In the genomic region with DNA sequence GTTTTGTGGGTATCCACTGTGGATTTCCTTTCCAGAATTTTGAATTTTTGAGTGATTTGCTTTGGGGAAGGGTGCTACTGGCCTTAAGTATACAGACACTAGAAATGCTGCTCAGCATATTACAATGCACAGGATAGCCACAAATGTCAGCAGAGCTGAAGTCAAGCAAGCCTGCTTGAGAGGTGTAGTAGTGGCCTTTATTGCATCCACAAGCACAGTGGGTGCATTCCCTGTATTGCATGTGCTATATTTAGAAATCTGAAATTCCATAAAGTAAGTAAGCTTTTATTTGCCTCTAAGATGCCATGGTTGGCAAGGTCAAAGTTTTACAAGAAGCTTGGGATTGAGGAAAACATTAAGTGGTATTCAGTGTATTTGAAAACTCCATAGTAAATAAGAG, we compare ENCODE assay signal across 26 cellular contexts.
"Had no signal": no experiment of that assay in that cellular context is flagged by ENCODE, and none has a peak within 500 bp of the region (broad histone marks: within the 10 kb centered on the region; RNA-seq: fewer than 3 reads in every experiment).

No MANE protein-coding gene starts in this region.

- H3K36me3 ChIP-seq: stomach, suprapubic skin, thoracic aorta, thyroid gland, tibial artery, tibial nerve, transverse colon, upper lobe of left lung, upper lobe of right lung, uterus, vagina had no signal

- ATAC-seq: stimulated activated effector memory CD8-positive, alpha-beta T cell treated with anti-CD3 and anti-CD28 coated beads, Interleukin-12 subunit alpha, Interleukin-12 subunit beta, amount 100 ng/mL, for 72 hours; stimulated activated memory B cell treated with anti-CD40 and anti-IgM and Interleukin-4, amounts not matched to agents 10 μg/mL and 1 μg/mL and 100 μg/mL, for 72 hours; stimulated activated naive B cell treated with anti-CD40 and anti-IgM and Interleukin-4, amounts not matched to agents 10 μg/mL and 1 μg/mL and 100 μg/mL, for 72 hours; stimulated activated naive CD8-positive, alpha-beta T cell treated with anti-CD3 and anti-CD28 coated beads, Interleukin-15, amount 100 ng/mL, for 72 hours; stimulated activated naive CD8-positive, alpha-beta T cell treated with anti-CD3 and anti-CD28 coated beads, Interleukin-15, Interleukin-2, amounts not matched to agents 100 U/mL and 50 U/mL, for 24 hours; upper lobe of right lung had no signal

- DNase-seq: stimulated activated CD4-positive, alpha-beta T cell treated with anti-CD3 and anti-CD28 coated beads, Interleukin-2, amount 100 ng/mL, for 48 hours; stimulated activated CD4-positive, alpha-beta T cell treated with anti-CD3 and anti-CD28 coated beads, Interleukin-4, amount 100 ng/mL, for 1 hour; stimulated activated CD4-positive, alpha-beta T cell treated with anti-CD3 and anti-CD28 coated beads, Interleukin-4, amount 100 ng/mL, for 24 hours; stimulated activated CD4-positive, alpha-beta T cell treated with anti-CD3 and anti-CD28 coated beads, Interleukin-4, amount 100 ng/mL, for 4 hours; stimulated activated CD8-positive, alpha-beta memory T cell treated with anti-CD3 and anti-CD28 coated beads, Interleukin-4, amount 100 ng/mL, for 48 hours; stimulated activated naive B cell treated with anti-CD40 and anti-IgM and Interleukin-4, amounts not matched to agents 10 μg/mL and 1 μg/mL and 100 μg/mL, for 72 hours; stimulated activated naive CD4-positive, alpha-beta T cell; stimulated activated naive CD4-positive, alpha-beta T cell treated with Interleukin-2 at 50 U/mL for 16 hours; stimulated activated naive CD8-positive, alpha-beta T cell treated with anti-CD3 and anti-CD28 coated beads, Interleukin-15, amount 100 ng/mL, for 72 hours; stimulated activated naive CD8-positive, alpha-beta T cell treated with anti-CD3 and anti-CD28 coated beads, Interleukin-15, Interleukin-2, amounts not matched to agents 100 U/mL and 50 U/mL, for 24 hours; stomach; substantia nigra; testis; thyroid gland; tibial artery; transverse colon; trophoblast cell; upper lobe of left lung; upper lobe of right lung; uterus had no signal

- H3K4me1 ChIP-seq: stomach, testis, thyroid gland, tibial artery, tibial nerve, transverse colon, upper lobe of right lung, uterus, vagina had no signal

- H3K9me3 ChIP-seq: suprapubic skin, testis, thoracic aorta, thyroid gland, upper lobe of right lung, uterus, vagina had no signal

- H3K4me3 ChIP-seq: stomach, suprapubic skin, testis, thoracic aorta, thyroid gland, tibial artery, tibial nerve, transverse colon, upper lobe of left lung, upper lobe of right lung, uterus, vagina had no signal
